Comparison of ENCODE assay signal across 24 cellular contexts in the genomic region with DNA sequence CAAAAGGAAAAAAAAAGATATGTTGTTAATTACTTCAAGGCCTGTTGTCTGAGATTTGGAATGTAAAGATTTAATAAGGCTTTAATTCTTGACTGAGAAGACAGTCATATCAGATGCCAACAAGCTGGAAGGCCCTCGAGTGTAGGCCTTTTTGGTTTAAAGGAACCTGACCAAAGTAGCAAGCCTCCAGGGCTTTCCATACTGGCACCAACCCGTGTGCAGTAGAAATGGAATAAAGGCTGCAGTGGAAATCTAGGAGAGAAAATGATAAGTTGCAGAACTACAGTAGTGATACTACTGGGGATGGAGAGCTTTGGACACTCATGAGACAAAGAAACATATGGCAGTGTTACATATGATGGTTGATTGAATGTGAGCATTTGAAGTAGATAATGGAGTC.
"Had no signal": no experiment of that assay in that cellular context is flagged by ENCODE, and none has a peak within 500 bp of the region (broad histone marks: within the 10 kb centered on the region; RNA-seq: fewer than 3 reads in every experiment).

No MANE protein-coding gene starts in this region.

- H3K36me3 ChIP-seq: brain microvascular endothelial cell, esophagus squamous epithelium, gastrocnemius medialis, sigmoid colon, stomach, suprapubic skin, transverse colon, WERI-Rb-1 had no signal

- DNase-seq: activated CD4-positive, alpha-beta T cell treated with anti-CD3 and anti-CD28 coated beads, Interleukin-2, amount 50 U/mL, for 1 hour; activated CD4-positive, CD25-positive, alpha-beta regulatory T cell treated with anti-CD3 and anti-CD28 coated beads, Interleukin-2, amount 50 U/mL, for 72 hours; activated CD8-positive, alpha-beta T cell treated with anti-CD3 and anti-CD28 coated beads, Interleukin-2, amount 10 ng/mL, durations not matched to agents 7 days and 5 days; activated gamma-delta T cell treated with Interleukin-2 at 50 U/mL for 16 hours; activated T-cell treated with anti-CD3 and anti-CD28 coated beads, Interleukin-2, amount 50 U/mL, for 1 hour; aorta; brain microvascular endothelial cell; esophagus squamous epithelium; gastrocnemius medialis; head of caudate nucleus; islet precursor cell; left cardiac atrium; occipital lobe; sigmoid colon; stimulated activated CD4-positive, alpha-beta T cell treated with anti-CD3 and anti-CD28 coated beads, Interleukin-15, amount 100 ng/mL, for 24 hours; stomach; transverse colon; WERI-Rb-1 had no signal

- H3K27me3 Mint-ChIP-seq: activated naive CD4-positive, alpha-beta T cell treated with anti-CD3 and anti-CD28 coated beads, Interleukin-2, amount 50 U/mL, for 24 hours; stimulated activated memory B cell treated with anti-CD40 and anti-IgM and Interleukin-4, amounts not matched to agents 10 μg/mL and 1 μg/mL and 100 μg/mL, for 72 hours had no signal

- H3K27ac ChIP-seq: brain microvascular endothelial cell, esophagus squamous epithelium, gastrocnemius medialis, sigmoid colon, stomach, suprapubic skin, transverse colon, WERI-Rb-1 had no signal

- H3K4me1 Mint-ChIP-seq: activated naive CD4-positive, alpha-beta T cell treated with anti-CD3 and anti-CD28 coated beads, Interleukin-2, amount 50 U/mL, for 24 hours; nephron; stimulated activated memory B cell treated with anti-CD40 and anti-IgM and Interleukin-4, amounts not matched to agents 10 μg/mL and 1 μg/mL and 100 μg/mL, for 72 hours had no signal

- H3K27me3 ChIP-seq: brain microvascular endothelial cell, dorsolateral prefrontal cortex, esophagus squamous epithelium, gastrocnemius medialis, sigmoid colon, stomach, suprapubic skin, transverse colon had no signal

- H3K4me3 ChIP-seq: dorsolateral prefrontal cortex, esophagus squamous epithelium, gastrocnemius medialis, sigmoid colon, smooth muscle cell, stomach, suprapubic skin, transverse colon had no signal

- H3K4me3 Mint-ChIP-seq: activated CD8-positive, alpha-beta T cell treated with anti-CD3 and anti-CD28 coated beads, Interleukin-2, amount 10 ng/mL, durations not matched to agents 7 days and 5 days; activated naive CD4-positive, alpha-beta T cell treated with anti-CD3 and anti-CD28 coated beads, Interleukin-2, amount 50 U/mL, for 24 hours; nephron; stimulated activated memory B cell treated with anti-CD40 and anti-IgM and Interleukin-4, amounts not matched to agents 10 μg/mL and 1 μg/mL and 100 μg/mL, for 72 hours had no signal

- H3K36me3 Mint-ChIP-seq: activated naive CD4-positive, alpha-beta T cell treated with anti-CD3 and anti-CD28 coated beads, Interleukin-2, amount 50 U/mL, for 24 hours; stimulated activated memory B cell treated with anti-CD40 and anti-IgM and Interleukin-4, amounts not matched to agents 10 μg/mL and 1 μg/mL and 100 μg/mL, for 72 hours had no signal

- H3K9me3 Mint-ChIP-seq: activated naive CD4-positive, alpha-beta T cell treated with anti-CD3 and anti-CD28 coated beads, Interleukin-2, amount 50 U/mL, for 24 hours; nephron; stimulated activated memory B cell treated with anti-CD40 and anti-IgM and Interleukin-4, amounts not matched to agents 10 μg/mL and 1 μg/mL and 100 μg/mL, for 72 hours had no signal

- H3K27ac Mint-ChIP-seq: activated CD8-positive, alpha-beta T cell treated with anti-CD3 and anti-CD28 coated beads, Interleukin-2, amount 10 ng/mL, durations not matched to agents 7 days and 5 days; activated naive CD4-positive, alpha-beta T cell treated with anti-CD3 and anti-CD28 coated beads, Interleukin-2, amount 50 U/mL, for 24 hours; nephron; stimulated activated memory B cell treated with anti-CD40 and anti-IgM and Interleukin-4, amounts not matched to agents 10 μg/mL and 1 μg/mL and 100 μg/mL, for 72 hours had no signal

- H3K9me3 ChIP-seq: esophagus squamous epithelium, gastrocnemius medialis, sigmoid colon, stomach, suprapubic skin, transverse colon had no signal

- H3K4me1 ChIP-seq: esophagus squamous epithelium, gastrocnemius medialis, sigmoid colon, stomach, suprapubic skin, transverse colon had no signal
